8 cellular contexts compared by ENCODE assay signal in the genomic region with DNA sequence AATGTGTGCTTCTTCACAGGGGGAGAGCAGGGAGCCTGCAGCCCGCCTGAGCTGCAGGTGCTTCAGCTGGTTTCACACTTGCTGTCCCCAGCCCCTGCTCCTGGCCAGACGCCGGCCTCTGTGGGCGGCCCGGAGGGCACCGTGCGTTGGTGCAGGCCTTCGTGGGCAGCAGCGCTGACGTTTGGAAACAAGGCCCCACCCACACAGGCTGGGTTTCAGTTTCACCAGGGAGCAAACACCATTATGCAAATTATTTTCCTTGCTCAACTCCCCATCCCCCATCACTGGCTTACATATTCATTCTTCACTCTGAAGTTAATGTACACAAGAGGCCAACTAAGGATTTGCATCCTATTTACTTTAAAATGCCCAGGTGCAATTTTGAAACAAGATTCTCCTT.
DNase-seq lines count a peak whose midpoint lies in the region; ATAC-seq, FAIRE-seq and TF ChIP-seq lines count a peak whose summit lies in the region.
"Not testable (repeated sequence)": the region's sequence is repeated elsewhere in the genome, so short reads cannot be mapped to it uniquely, and the experiment has no call there.

No MANE protein-coding gene starts in this region.

- not testable (repeated sequence) for H3K27me3 Mint-ChIP-seq in CD4-positive, alpha-beta memory T cell; activated T-helper 17 cell treated with anti-CD3 and anti-CD28 coated beads, Interleukin-2, amount 50 U/mL, for 72 hours

- peaks cover 10% of the 10 kb centered on the region for H3K4me1 ChIP-seq in CD4-positive, alpha-beta memory T cell (ENCODE audit: insufficient read depth, low read length)
- peaks cover 24% of the 10 kb centered on the region for H3K4me1 ChIP-seq in OCI-LY7 (ENCODE audit: insufficient read depth, low read length, poor library complexity, severe bottlenecking)
- H3K4me1 ChIP-seq in left ventricle myocardium inferior: not testable (repeated sequence)

- H3K4me3 ChIP-seq in CD4-positive, alpha-beta memory T cell (ENCODE audit: low read length in 2 of 2); OCI-LY7 (ENCODE audit: low read depth, low read length, poor library complexity, severe bottlenecking): not testable (repeated sequence)
- H3K4me3 ChIP-seq in left ventricle myocardium inferior: peak overlapping the region; percentile 34

- POLR2A ChIA-PET in CD4-positive, alpha-beta memory T cell (lab: Charles Lee; ENCODE audit: partially characterized antibody); OCI-LY7 (lab: Charles Lee): not testable (repeated sequence)

- intact Hi-C loops in CD4-positive, alpha-beta memory T cell (cut with micrococcal nuclease); OCI-LY7 (cut with micrococcal nuclease; ENCODE audit: unreplicated experiment); left ventricle myocardium inferior (cut with micrococcal nuclease): not testable (repeated sequence)

- peak; percentile 38 for FAIRE-seq in H54 (lab: Jason Lieb, UNC)

- peak overlapping the region in 1 of 8 donors; percentile 44 for H3K4me3 Mint-ChIP-seq in CD4-positive, alpha-beta memory T cell
- H3K4me3 Mint-ChIP-seq in activated T-helper 17 cell treated with anti-CD3 and anti-CD28 coated beads, Interleukin-2, amount 50 U/mL, for 72 hours: not testable (repeated sequence)

- peak; percentile 32 to 56 (median 40) for DNase-seq in CD4-positive, alpha-beta memory T cell
- not testable (repeated sequence) for DNase-seq in H54 (ENCODE audit: insufficient read length, low spot score); OCI-LY7 (ENCODE audit: low spot score); left ventricle myocardium inferior
- peak; percentile 46 for DNase-seq in stimulated activated CD4-positive, alpha-beta T cell treated with anti-CD3 and anti-CD28 coated beads, Interleukin-15, amount 100 ng/mL, for 24 hours

- H3K27ac ChIP-seq in CD4-positive, alpha-beta memory T cell (ENCODE audit: low read depth, low read length); left ventricle myocardium inferior (replicated peaks): not testable (repeated sequence)
- peak overlapping the region; percentile 52 for H3K27ac ChIP-seq in OCI-LY7 (ENCODE audit: low read depth, low read length, poor library complexity, severe bottlenecking)

- not testable (repeated sequence) for TF ChIP-seq POLR2A in H54 (IDR thresholded peaks at IDR 0.05; ENCODE audit: low read depth, low read length)

- TF ChIP-seq CTCF in OCI-LY7 (conservative IDR thresholded peaks at IDR 0.05; ENCODE audit: low read length); left ventricle myocardium inferior (IDR thresholded peaks at IDR 0.05; ENCODE audit: borderline replicate concordance): not testable (repeated sequence)

- CTCF ChIA-PET in CD4-positive, alpha-beta memory T cell (lab: Charles Lee; ENCODE audit: partially characterized antibody); OCI-LY7 (lab: Charles Lee; ENCODE audit: unreplicated experiment): not testable (repeated sequence)

- not testable (repeated sequence) for H3K9me2 ChIP-seq in OCI-LY7 (ENCODE audit: insufficient read depth, low read length)

- H3K79me2 ChIP-seq in OCI-LY7 (ENCODE audit: insufficient read depth, low read depth, low read length): not testable (repeated sequence)

- not testable (repeated sequence) for H3K36me3 Mint-ChIP-seq in CD4-positive, alpha-beta memory T cell; activated T-helper 17 cell treated with anti-CD3 and anti-CD28 coated beads, Interleukin-2, amount 50 U/mL, for 72 hours (ENCODE audit: low read depth)

- peak overlapping the region; percentile 70 for H3K4me2 ChIP-seq in OCI-LY7 (ENCODE audit: low read length)

- H4K20me1 ChIP-seq in OCI-LY7 (ENCODE audit: insufficient read depth, low read length): not testable (repeated sequence)

- not testable (repeated sequence) for BruUV-seq in OCI-LY7 (replicated peaks; lab: Mats Ljungman, UMichigan)

- not testable (repeated sequence) for H3K27me3 ChIP-seq in CD4-positive, alpha-beta memory T cell (ENCODE audit: insufficient read depth, low read length); left ventricle myocardium inferior (ENCODE audit: low read depth)

- not testable (repeated sequence) for H3K36me3 ChIP-seq in CD4-positive, alpha-beta memory T cell (ENCODE audit: insufficient read depth, low read length); OCI-LY7 (ENCODE audit: insufficient read depth, low read length); left ventricle myocardium inferior

- not testable (repeated sequence) for H3K27ac Mint-ChIP-seq in CD4-positive, alpha-beta memory T cell; activated T-helper 17 cell treated with anti-CD3 and anti-CD28 coated beads, Interleukin-2, amount 50 U/mL, for 72 hours

- peak; percentile 86 for ATAC-seq in GM19328 (IDR thresholded peaks at IDR 0.05; ENCODE audit: unreplicated experiment)
- peak; percentile 95 for ATAC-seq in HG03108 (IDR thresholded peaks at IDR 0.05; ENCODE audit: unreplicated experiment)
- peak; percentile 79 for ATAC-seq in activated T-helper 17 cell treated with anti-CD3 and anti-CD28 coated beads, Interleukin-2, amount 50 U/mL, for 72 hours (replicated peaks)

- H3K9me3 ChIP-seq in CD4-positive, alpha-beta memory T cell (ENCODE audit: control insufficient read depth in 1 of 2, low read length in 2 of 2); OCI-LY7 (ENCODE audit: low read length); left ventricle myocardium inferior (replicated peaks): not testable (repeated sequence)

- not testable (repeated sequence) for H3K4me1 Mint-ChIP-seq in CD4-positive, alpha-beta memory T cell; activated T-helper 17 cell treated with anti-CD3 and anti-CD28 coated beads, Interleukin-2, amount 50 U/mL, for 72 hours

- H3K9me3 Mint-ChIP-seq in CD4-positive, alpha-beta memory T cell; activated T-helper 17 cell treated with anti-CD3 and anti-CD28 coated beads, Interleukin-2, amount 50 U/mL, for 72 hours: not testable (repeated sequence)

- not testable (repeated sequence) for H2AFZ ChIP-seq in OCI-LY7 (ENCODE audit: low read length)
